Comparison of ENCODE assay signal across 29 cellular contexts in the genomic region with DNA sequence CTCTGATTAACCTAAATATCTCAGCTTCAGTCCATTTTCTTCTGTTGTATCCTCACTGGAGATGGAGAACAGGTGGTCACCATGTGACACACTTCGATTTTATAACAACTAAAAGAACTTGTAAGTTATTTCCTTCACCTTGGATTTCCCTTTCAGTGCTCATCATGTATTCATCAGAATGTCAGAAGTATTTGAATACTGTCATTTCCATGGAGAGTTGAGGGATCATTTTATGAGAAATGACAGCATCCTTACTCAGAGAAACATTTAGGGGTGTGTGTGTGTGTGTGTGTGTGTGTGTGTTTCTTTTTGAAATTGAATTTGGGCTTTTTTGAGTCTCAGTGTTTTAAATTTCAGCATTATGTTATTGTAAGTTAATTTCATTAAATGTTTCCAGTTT.
"Had no signal": no experiment of that assay in that cellular context is flagged by ENCODE, and none has a peak within 500 bp of the region (broad histone marks: within the 10 kb centered on the region; RNA-seq: fewer than 3 reads in every experiment).

No MANE protein-coding gene starts in this region.

- H3K27me3 ChIP-seq: MG63, SJCRH30 had no signal

- H3K27ac Mint-ChIP-seq: activated CD8-positive, alpha-beta T cell treated with anti-CD3 and anti-CD28 coated beads, Interleukin-2, amount 10 ng/mL, durations not matched to agents 7 days and 5 days; activated naive CD4-positive, alpha-beta T cell treated with anti-CD3 and anti-CD28 coated beads, Interleukin-2, amount 50 U/mL, for 24 hours; WTC11 had no signal

- H3K4me3 Mint-ChIP-seq: activated CD8-positive, alpha-beta T cell treated with anti-CD3 and anti-CD28 coated beads, Interleukin-2, amount 10 ng/mL, durations not matched to agents 7 days and 5 days; activated naive CD4-positive, alpha-beta T cell treated with anti-CD3 and anti-CD28 coated beads, Interleukin-2, amount 50 U/mL, for 24 hours; WTC11 had no signal

- H3K27ac ChIP-seq: RWPE1, SJCRH30 had no signal

- H3K27me3 Mint-ChIP-seq: activated naive CD4-positive, alpha-beta T cell treated with anti-CD3 and anti-CD28 coated beads, Interleukin-2, amount 50 U/mL, for 24 hours had no signal

- H3K9me3 ChIP-seq: MG63, SJCRH30, SK-N-SH had no signal

- ATAC-seq: activated CD8-positive, alpha-beta T cell treated with anti-CD3 and anti-CD28 coated beads, Interleukin-2, amount 10 ng/mL, durations not matched to agents 7 days and 5 days; Panc1; WTC11 had no signal

- H3K36me3 Mint-ChIP-seq: activated naive CD4-positive, alpha-beta T cell treated with anti-CD3 and anti-CD28 coated beads, Interleukin-2, amount 50 U/mL, for 24 hours; WTC11 had no signal

- FAIRE-seq: bronchial epithelial cell had no signal

- DNase-seq: activated CD4-positive, alpha-beta T cell treated with anti-CD3 and anti-CD28 coated beads for 48 hours; activated CD4-positive, alpha-beta T cell treated with anti-CD3 and anti-CD28 coated beads, Interleukin-2, amount 50 U/mL, for 4 hours; activated CD4-positive, CD25-positive, alpha-beta regulatory T cell treated with anti-CD3 and anti-CD28 coated beads, Interleukin-2, amount 50 U/mL, for 72 hours; activated CD8-positive, alpha-beta memory T cell treated with anti-CD3 and anti-CD28 coated beads, Interleukin-2, amount 50 U/mL, for 48 hours; activated CD8-positive, alpha-beta T cell treated with anti-CD3 and anti-CD28 coated beads, Interleukin-2, amount 10 ng/mL, durations not matched to agents 7 days and 5 days; activated effector memory CD4-positive, alpha-beta T cell treated with Interleukin-2 at 50 U/mL for 16 hours; activated naive CD4-positive, alpha-beta T cell; activated T-cell treated with anti-CD3 and anti-CD28 coated beads, Interleukin-2, amount 50 U/mL, for 1 hour; aorta; KG1; MG63; MV-4-11; NCI-H1092 treated with DMSO at 0.1 percent for 48 hours; NCI-H1436; NCI-H1694 treated with DMSO at 0.1 percent for 48 hours; NCI-H2029 treated with DMSO at 0.1 percent for 48 hours; NCI-H345; NCI-H510A; NCI-H526 treated with DMSO at 0.1 percent for 48 hours; NCI-H82; Right ventricle myocardium superior; SJCRH30; SK-N-SH; T-helper 1 cell had no signal

- H3K4me1 Mint-ChIP-seq: activated naive CD4-positive, alpha-beta T cell treated with anti-CD3 and anti-CD28 coated beads, Interleukin-2, amount 50 U/mL, for 24 hours had no signal

- H3K9me3 Mint-ChIP-seq: activated naive CD4-positive, alpha-beta T cell treated with anti-CD3 and anti-CD28 coated beads, Interleukin-2, amount 50 U/mL, for 24 hours; WTC11 had no signal
